24 cellular contexts compared by ENCODE assay signal in genomic region chr13:18962168-18962734, GRCh38.
"Had no signal": no experiment of that assay in that cellular context is flagged by ENCODE, and none has a peak within 500 bp of the region (broad histone marks: within the 10 kb centered on the region; RNA-seq: fewer than 3 reads in every experiment).

No MANE protein-coding gene starts in this region.

- H3K36me3 ChIP-seq: esophagus muscularis mucosa, gastroesophageal sphincter, heart left ventricle, left ventricle myocardium inferior, lower lobe of right lung had no signal

- H3K4me2 ChIP-seq: hepatocyte had no signal

- H3K27me3 ChIP-seq: foreskin keratinocyte, heart left ventricle, hepatocyte had no signal

- H3K4me1 ChIP-seq: esophagus muscularis mucosa, foreskin keratinocyte, gastroesophageal sphincter, heart left ventricle, left ventricle myocardium inferior, lower lobe of right lung had no signal

- H3K27ac ChIP-seq: coronary artery, dorsolateral prefrontal cortex, esophagus muscularis mucosa, foreskin keratinocyte, gastroesophageal sphincter, heart left ventricle, hepatocyte, left ventricle myocardium inferior, lower lobe of right lung had no signal

- FAIRE-seq: colon, endothelial cell of umbilical vein, frontal cortex, islet of Langerhans, keratinocyte had no signal

- ATAC-seq: foreskin keratinocyte, gastroesophageal sphincter, heart left ventricle, left colon, left lobe of liver, lower lobe of right lung, mucosa of descending colon had no signal

- H2AFZ ChIP-seq: hepatocyte had no signal

- H3K4me3 ChIP-seq: coronary artery, dorsolateral prefrontal cortex, esophagus muscularis mucosa, gastroesophageal sphincter, heart left ventricle, hepatocyte, left ventricle myocardium inferior, lower lobe of right lung, mucosa of descending colon had no signal

- DNase-seq: dermis blood vessel endothelial cell; dorsolateral prefrontal cortex; effector CD4-positive, alpha-beta T cell; effector memory CD4-positive, alpha-beta T cell; foreskin keratinocyte; heart left ventricle; hypothalamus; immature natural killer cell; kidney glomerular epithelial cell; left colon; left ventricle myocardium inferior; lower lobe of right lung; mesenchymal stem cell; mucosa of descending colon had no signal
